Comparison of ENCODE assay signal across 1 cellular context in the genomic region with DNA sequence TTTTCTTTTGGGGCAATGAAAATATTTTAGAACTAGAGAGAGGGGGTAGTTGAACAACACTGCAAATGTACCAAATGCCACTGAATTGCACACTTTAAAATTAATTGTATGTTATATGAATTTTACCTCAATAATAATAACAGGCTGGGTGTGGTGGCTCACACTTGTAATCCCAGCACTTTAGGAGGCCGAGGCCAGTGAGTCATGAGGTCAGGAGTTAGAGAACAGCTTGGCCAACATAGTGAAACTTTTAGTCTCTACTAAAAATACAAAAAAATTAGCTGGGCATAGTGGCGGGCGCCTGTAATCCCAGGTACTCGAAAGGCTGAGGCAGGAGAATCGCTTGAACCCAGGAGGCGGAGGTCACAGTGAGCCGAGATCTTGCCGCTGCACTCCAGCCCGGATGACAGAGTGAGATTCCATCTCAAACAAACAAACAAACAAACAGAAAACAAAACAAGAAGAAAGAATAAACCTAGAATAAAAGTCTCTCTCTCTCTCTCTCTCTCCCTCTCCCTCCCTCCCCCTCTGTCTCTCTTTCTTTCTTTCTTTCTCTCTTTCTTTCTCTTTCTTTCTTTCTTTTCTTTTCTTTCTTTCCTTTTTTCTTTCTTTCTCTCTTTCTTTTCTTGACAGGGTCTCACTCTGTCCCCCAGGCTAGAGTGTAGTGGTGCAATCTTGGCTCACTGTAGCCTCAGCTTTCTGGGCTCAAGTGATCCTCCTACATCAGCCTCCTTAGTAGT.
TF ChIP-seq lines count a peak whose summit lies in the region.

No MANE protein-coding gene starts in this region.

TF ChIP-seq in A549, 52 proteins besides CTCF, POLR2A, EP300 and RAD21 (continued from another document):
- TF ChIP-seq RCOR1 (IDR thresholded peaks at IDR 0.05; ENCODE audit: low read depth, low read length) (no peak), MYC (IDR thresholded peaks at IDR 0.05; ENCODE audit: borderline replicate concordance, low read length) (no peak), ZC3H11A (IDR thresholded peaks at IDR 0.05) (no peak), POLR2AphosphoS2 (conservative IDR thresholded peaks at IDR 0.05; ENCODE audit: low read length) (no peak), MAZ (IDR thresholded peaks at IDR 0.05; ENCODE audit: borderline replicate concordance, low read depth, low read length) (no peak), GATA3 (IDR thresholded peaks at IDR 0.05; ENCODE audit: borderline replicate concordance) (no peak; the same call in 1 of the 2 replicates), CHD4 (IDR thresholded peaks at IDR 0.05; ENCODE audit: borderline replicate concordance) (no peak), CBX8 (IDR thresholded peaks at IDR 0.05) (no peak), RFX5 (IDR thresholded peaks at IDR 0.05) (no peak)
- TF ChIP-seq, protein P1, sequence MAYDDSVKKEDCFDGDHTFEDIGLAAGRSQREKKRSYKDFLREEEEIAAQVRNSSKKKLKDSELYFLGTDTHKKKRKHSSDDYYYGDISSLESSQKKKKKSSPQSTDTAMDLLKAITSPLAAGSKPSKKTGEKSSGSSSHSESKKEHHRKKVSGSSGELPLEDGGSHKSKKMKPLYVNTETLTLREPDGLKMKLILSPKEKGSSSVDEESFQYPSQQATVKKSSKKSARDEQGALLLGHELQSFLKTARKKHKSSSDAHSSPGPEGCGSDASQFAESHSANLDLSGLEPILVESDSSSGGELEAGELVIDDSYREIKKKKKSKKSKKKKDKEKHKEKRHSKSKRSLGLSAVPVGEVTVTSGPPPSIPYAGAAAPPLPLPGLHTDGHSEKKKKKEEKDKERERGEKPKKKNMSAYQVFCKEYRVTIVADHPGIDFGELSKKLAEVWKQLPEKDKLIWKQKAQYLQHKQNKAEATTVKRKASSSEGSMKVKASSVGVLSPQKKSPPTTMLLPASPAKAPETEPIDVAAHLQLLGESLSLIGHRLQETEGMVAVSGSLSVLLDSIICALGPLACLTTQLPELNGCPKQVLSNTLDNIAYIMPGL (CRISPR knock-in tag; IDR thresholded peaks at IDR 0.05; ENCODE audit: borderline replicate concordance) = no peak
